Comparison of ENCODE assay signal across 24 cellular contexts in the genomic region with DNA sequence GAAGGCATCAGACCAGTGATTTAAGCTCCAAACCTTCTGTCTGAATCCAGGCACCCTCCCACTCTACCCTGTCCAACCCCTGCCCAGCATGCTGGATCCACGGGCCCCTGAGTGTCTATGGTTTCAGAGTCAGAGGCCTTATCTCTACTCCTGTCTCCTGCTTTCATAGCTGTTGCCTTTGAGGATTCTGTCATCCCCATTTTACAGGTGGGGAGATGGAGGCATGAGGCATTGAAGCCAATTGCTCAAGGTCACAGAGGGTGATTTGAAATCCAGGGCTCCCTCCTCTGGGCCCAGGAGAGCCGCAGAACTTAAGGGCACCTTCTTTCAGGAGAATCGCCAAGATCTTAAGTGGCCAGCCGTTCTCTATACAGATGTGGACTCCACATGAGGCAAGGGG. TPM values are rescaled to one million over a fixed set of nuclear protein-coding genes. Genes with fewer than 3 reads are reported as not detected.
"Had no signal": no experiment of that assay in that cellular context is flagged by ENCODE, and none has a peak within 500 bp of the region (broad histone marks: within the 10 kb centered on the region; RNA-seq: fewer than 3 reads in every experiment).

No MANE protein-coding gene starts in this region.

- H3K9me3 Mint-ChIP-seq: nephron progenitor cell; stimulated activated memory B cell treated with anti-CD40 and anti-IgM and Interleukin-4, amounts not matched to agents 10 μg/mL and 1 μg/mL and 100 μg/mL, for 72 hours; stimulated activated naive CD8-positive, alpha-beta T cell treated with anti-CD3 and anti-CD28 coated beads, Interleukin-15, Interleukin-2, amounts not matched to agents 100 ng/mL and 50 ng/mL, for 24 hours had no signal

- H3K36me3 Mint-ChIP-seq: stimulated activated memory B cell treated with anti-CD40 and anti-IgM and Interleukin-4, amounts not matched to agents 10 μg/mL and 1 μg/mL and 100 μg/mL, for 72 hours had no signal

- H3K9me3 ChIP-seq: left lung, pancreas, spleen, testis, tibial nerve had no signal

- H3K4me1 ChIP-seq: pancreas, testis had no signal

- H3K27ac Mint-ChIP-seq: nephron progenitor cell; progenitor cell of endocrine pancreas; stimulated activated memory B cell treated with anti-CD40 and anti-IgM and Interleukin-4, amounts not matched to agents 10 μg/mL and 1 μg/mL and 100 μg/mL, for 72 hours; stimulated activated naive CD8-positive, alpha-beta T cell treated with anti-CD3 and anti-CD28 coated beads, Interleukin-15, Interleukin-2, amounts not matched to agents 100 ng/mL and 50 ng/mL, for 24 hours had no signal

- DNase-seq: central memory CD4-positive, alpha-beta T cell; cortex of kidney; effector memory CD4-positive, alpha-beta T cell; islet precursor cell; left lung; mesendoderm; naive B cell; nephron progenitor cell; pancreas; spleen; stimulated activated CD4-positive, alpha-beta T cell treated with anti-CD3 and anti-CD28 coated beads, Interleukin-15, amount 100 ng/mL, for 24 hours; stimulated activated CD4-positive, alpha-beta T cell treated with anti-CD3 and anti-CD28 coated beads, Interleukin-1b, Interleukin-23, amount 100 ng/mL, for 48 hours; stimulated activated CD4-positive, alpha-beta T cell treated with anti-CD3 and anti-CD28 coated beads, Interleukin-4, amount 100 ng/mL, for 24 hours; testis had no signal

- H3K27ac ChIP-seq: left lung, pancreas, spleen, testis, tibial nerve had no signal

- H3K4me3 Mint-ChIP-seq: stimulated activated memory B cell treated with anti-CD40 and anti-IgM and Interleukin-4, amounts not matched to agents 10 μg/mL and 1 μg/mL and 100 μg/mL, for 72 hours; stimulated activated naive CD8-positive, alpha-beta T cell treated with anti-CD3 and anti-CD28 coated beads, Interleukin-15, Interleukin-2, amounts not matched to agents 100 ng/mL and 50 ng/mL, for 24 hours had no signal

- H3K4me3 ChIP-seq: left lung, lung, pancreas, spleen, testis, tibial nerve had no signal

- H3K36me3 ChIP-seq: left lung, pancreas, spleen, tibial nerve had no signal

- H3K27me3 ChIP-seq: pancreas, testis had no signal

- ATAC-seq: esophagus mucosa; stimulated activated memory B cell treated with anti-CD40 and anti-IgM and Interleukin-4, amounts not matched to agents 10 μg/mL and 1 μg/mL and 100 μg/mL, for 72 hours had no signal

RNA-seq across cellular contexts. Expression of a gene that starts 3.1 kb away (rescaled TPM):
- total RNA-seq: esophagus mucosa, fibroblast of lung, glomerular endothelial cell, left lung, lung, pancreas, skeletal muscle tissue, spleen, urinary bladder had no signal
- polyA plus RNA-seq: fibroblast of lung, lung, pancreas, spleen, urinary bladder had no signal
